ENCODE assay signal across 9 cellular contexts in genomic region chr3:132543016-132543739, GRCh38. TPM values are rescaled to one million over a fixed set of nuclear protein-coding genes. Genes with fewer than 3 reads are reported as not detected.
DNase-seq lines count a peak whose midpoint lies in the region; ATAC-seq and TF ChIP-seq lines count a peak whose summit lies in the region.
"Had no signal": no experiment of that assay in that cellular context is flagged by ENCODE, and none has a peak within 500 bp of the region (broad histone marks: within the 10 kb centered on the region; RNA-seq: fewer than 3 reads in every experiment).

No MANE protein-coding gene starts in this region.

- H3K9me3 ChIP-seq in MG63 = no peaks in the 10 kb centered on the region

- peak; percentile 96 for DNase-seq in EH (ENCODE audit: low read depth)
- DNase-seq in MG63 = peak; percentile 50
- peak; percentile 75 for DNase-seq in brain pericyte (ENCODE audit: low read depth, low spot score)
- DNase-seq in omental fat pad (ENCODE audit: low spot score) = no peak
- no peak for DNase-seq in retina
- DNase-seq: NCI-H1694 had no signal

- no peak for TF ChIP-seq CTCF in omental fat pad (IDR thresholded peaks at IDR 0.05)

- peaks cover 22% of the 10 kb centered on the region for H3K36me3 ChIP-seq in MG63

- H3K4me3 ChIP-seq in MG63 = no peak overlapping the region

- ATAC-seq in omental fat pad (ENCODE audit: low FRiP score) = peak; percentile 57
- ATAC-seq in HG02973 (IDR thresholded peaks at IDR 0.05; ENCODE audit: unreplicated experiment) = no peak
- ATAC-seq in HG03571 (IDR thresholded peaks at IDR 0.05; ENCODE audit: unreplicated experiment) = no peak
- no peak for ATAC-seq in GM19023 (IDR thresholded peaks at IDR 0.05; ENCODE audit: unreplicated experiment)

- no peaks in the 10 kb centered on the region for H3K27me3 ChIP-seq in MG63

RNA-seq across cellular contexts. Expression of gene ACKR4, which starts 53.9 kb away (rescaled TPM):
- 0.26 and 3.9 TPM in 2 replicates for total RNA-seq in MG63 (2014; rRNA removed; shearing (Covaris generic); ENCODE audit: low replicate concordance)
- 1 to 10 TPM in 3 of 4 donors, not detected in 1; 1.4 to 3.2 (median 2.8) TPM for total RNA-seq in omental fat pad

Comparison
In these comparisons a context has a peak if more than half of its experiments do, and no peak if none do; other contexts are left out.
1. DNase-seq: peak in EH (single experiment), MG63 (single experiment) and brain pericyte (single experiment); none in omental fat pad (single experiment) and retina (single experiment).